In genomic region chr4:1870578-1871443, GRCh38 we compare ENCODE assay signal across 1 cellular context.
TF ChIP-seq lines count a peak whose summit lies in the region.

Gene NSD2, plus strand, starts transcription at chr4:1871393. Its CDS starts 29,262 bp downstream, at chr4:1900655.

TF ChIP-seq in HepG2, 621 proteins besides CTCF, POLR2A, EP300 and RAD21 (continued from another document and continues in another):
- TF ChIP-seq ADNP (CRISPR knock-in tag; IDR thresholded peaks at IDR 0.05) (0 out of 2 replicates have a peak, but pooled peaks have one; percentile 11), ZFY (CRISPR knock-in tag; IDR thresholded peaks at IDR 0.05) (peak; percentile 79), ZBTB40 (IDR thresholded peaks at IDR 0.05) (no peak), ZBTB40 (CRISPR knock-in tag; IDR thresholded peaks at IDR 0.05) (peak; percentile 73; the same call in 1 of the 2 replicates), TMF1 (CRISPR knock-in tag; IDR thresholded peaks at IDR 0.05; ENCODE audit: low read depth) (no peak; the same call in 1 of the 2 replicates), THAP8 (CRISPR knock-in tag; IDR thresholded peaks at IDR 0.05; ENCODE audit: borderline replicate concordance) (peak; percentile 90; the same call in 1 of the 2 replicates), CBFB (CRISPR knock-in tag; IDR thresholded peaks at IDR 0.05) (peak; percentile 68), ERF (CRISPR knock-in tag; IDR thresholded peaks at IDR 0.05) (peak; percentile 79), KLF12 (CRISPR knock-in tag; IDR thresholded peaks at IDR 0.05; ENCODE audit: borderline replicate concordance) (peak; percentile 93), DBP (CRISPR knock-in tag; IDR thresholded peaks at IDR 0.05; ENCODE audit: not compliant biosample characterization) (no peak), HMGA1 (CRISPR knock-in tag; conservative IDR thresholded peaks at IDR 0.05) (no peak), ZNF788 (CRISPR knock-in tag; IDR thresholded peaks at IDR 0.05; ENCODE audit: borderline replicate concordance) (peak; percentile 81), ZNF879 (CRISPR knock-in tag; IDR thresholded peaks at IDR 0.05) (peak; percentile 70; the same call in 1 of the 2 replicates), ZFP90 (CRISPR knock-in tag; IDR thresholded peaks at IDR 0.05; ENCODE audit: borderline replicate concordance) (no peak), MTF2 (CRISPR knock-in tag; IDR thresholded peaks at IDR 0.05; ENCODE audit: borderline replicate concordance) (no peak), ISX (CRISPR knock-in tag; conservative IDR thresholded peaks at IDR 0.05) (0 out of 2 replicates have a peak, but pooled peaks have one; percentile 54), ZNF510 (CRISPR knock-in tag; IDR thresholded peaks at IDR 0.05; ENCODE audit: low read depth) (no peak), BORCS8-MEF2B (CRISPR knock-in tag; IDR thresholded peaks at IDR 0.05) (peak; percentile 80), PAF1 (CRISPR knock-in tag; IDR thresholded peaks at IDR 0.05) (no peak), ZNF607 (CRISPR knock-in tag; IDR thresholded peaks at IDR 0.05; ENCODE audit: borderline replicate concordance) (peak; percentile 92), ZNF17 (CRISPR knock-in tag; IDR thresholded peaks at IDR 0.05) (no peak), ZSCAN12 (CRISPR knock-in tag; IDR thresholded peaks at IDR 0.05) (peak; percentile 92; the same call in 1 of the 2 replicates), THYN1 (CRISPR knock-in tag; IDR thresholded peaks at IDR 0.05; ENCODE audit: borderline replicate concordance, low read depth) (no peak), E2F2 (CRISPR knock-in tag; IDR thresholded peaks at IDR 0.05; ENCODE audit: borderline replicate concordance) (peak; percentile 71; the same call in 1 of the 2 replicates), ZFP1 (CRISPR knock-in tag; IDR thresholded peaks at IDR 0.05) (no peak), FOXO1 (CRISPR knock-in tag; IDR thresholded peaks at IDR 0.05) (peak; percentile 32; the same call in 1 of the 2 replicates), AGO2 (optimal IDR thresholded peaks at IDR 0.05; ENCODE audit: low read depth, low read length) (peak; percentile 95), ZNF570 (CRISPR knock-in tag; IDR thresholded peaks at IDR 0.05; ENCODE audit: borderline replicate concordance) (0 out of 2 replicates have a peak, but pooled peaks have one; percentile 82), TBL1XR1 (IDR thresholded peaks at IDR 0.05; ENCODE audit: borderline replicate concordance, low read length, partially characterized antibody) (no peak), RBM22 (optimal IDR thresholded peaks at IDR 0.05; ENCODE audit: low read length) (no peak), GLI4 (CRISPR knock-in tag; IDR thresholded peaks at IDR 0.05; ENCODE audit: borderline replicate concordance) (peak; percentile 92; the same call in 1 of the 2 replicates), ZNF10 (CRISPR knock-in tag; IDR thresholded peaks at IDR 0.05; ENCODE audit: borderline replicate concordance, low read depth) (no peak), ZNF841 (CRISPR knock-in tag; IDR thresholded peaks at IDR 0.05; ENCODE audit: borderline replicate concordance) (peak; percentile 46; the same call in 1 of the 2 replicates), ZBTB26 (CRISPR knock-in tag; IDR thresholded peaks at IDR 0.05; ENCODE audit: borderline replicate concordance) (no peak), PPARG (CRISPR knock-in tag; conservative IDR thresholded peaks at IDR 0.05) (0 out of 2 replicates have a peak, but pooled peaks have one; percentile 18), ZBTB38 (CRISPR knock-in tag; IDR thresholded peaks at IDR 0.05) (no peak), GZF1 (CRISPR knock-in tag; IDR thresholded peaks at IDR 0.05) (no peak), THRA (CRISPR knock-in tag; IDR thresholded peaks at IDR 0.05; ENCODE audit: borderline replicate concordance) (0 out of 2 replicates have a peak, but pooled peaks have one; percentile 43), ZNF256 (CRISPR knock-in tag; conservative IDR thresholded peaks at IDR 0.05) (peak; percentile 71; the same call in 1 of the 2 replicates), GATA4 (IDR thresholded peaks at IDR 0.05; ENCODE audit: borderline replicate concordance, low read depth) (no peak), THAP9 (CRISPR knock-in tag; IDR thresholded peaks at IDR 0.05; ENCODE audit: borderline replicate concordance) (no peak)
